ENCODE assay signal across 16 cellular contexts in the genomic region with DNA sequence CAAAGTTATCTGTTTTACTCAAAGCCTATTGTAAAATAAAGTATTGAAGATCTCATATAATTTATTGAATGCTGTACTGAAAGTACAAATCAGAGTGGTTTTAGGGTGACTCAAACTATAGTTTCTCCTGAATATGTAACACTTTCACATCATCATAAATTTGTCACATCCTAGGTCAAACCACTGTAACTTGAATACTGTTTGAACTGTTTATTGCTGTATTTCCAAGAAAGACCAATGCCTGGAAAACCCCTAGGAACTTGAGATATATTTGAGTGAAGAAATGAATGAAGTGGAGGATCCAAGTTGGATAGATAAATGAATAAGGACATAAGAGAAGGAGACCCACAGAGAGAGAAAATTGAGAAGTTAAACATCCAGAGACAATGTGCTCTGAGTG.
DNase-seq lines count a peak whose midpoint lies in the region; ATAC-seq, FAIRE-seq and TF ChIP-seq lines count a peak whose summit lies in the region.
"Had no signal": no experiment of that assay in that cellular context is flagged by ENCODE, and none has a peak within 500 bp of the region (broad histone marks: within the 10 kb centered on the region; RNA-seq: fewer than 3 reads in every experiment).

No MANE protein-coding gene starts in this region.

- intact Hi-C loops in K562 (cut with micrococcal nuclease): no loop called here

- H3K9me1 ChIP-seq in K562 (ENCODE audit: control insufficient read depth, insufficient read depth, low read length): no peaks in the 10 kb centered on the region

- POLR2A ChIA-PET in K562 (lab: Yijun Ruan, JAX): no interaction called here

- H3K9me3 Mint-ChIP-seq in activated naive CD4-positive, alpha-beta T cell treated with anti-CD3 and anti-CD28 coated beads, Interleukin-2, amount 50 U/mL, for 72 hours: peaks cover 12% of the 10 kb centered on the region in 2 donors
- no peaks in the 10 kb centered on the region for H3K9me3 Mint-ChIP-seq in activated naive CD4-positive, alpha-beta T cell treated with anti-CD3 and anti-CD28 coated beads, Interleukin-2, amount 10 ng/mL, durations not matched to agents 7 days and 5 days
- H3K9me3 Mint-ChIP-seq: CD4-positive, alpha-beta T cell had no signal

- peaks cover 0 to 3% of the 10 kb centered on the region in 2 donors for H3K36me3 Mint-ChIP-seq in activated naive CD4-positive, alpha-beta T cell treated with anti-CD3 and anti-CD28 coated beads, Interleukin-2, amount 50 U/mL, for 72 hours
- H3K36me3 Mint-ChIP-seq in activated naive CD4-positive, alpha-beta T cell treated with anti-CD3 and anti-CD28 coated beads, Interleukin-2, amount 10 ng/mL, durations not matched to agents 7 days and 5 days: no peaks in the 10 kb centered on the region

- H3K36me3 ChIP-seq in K562 (ENCODE audit: control insufficient read depth, insufficient read depth, low read length): no peaks in the 10 kb centered on the region

- no peaks in the 10 kb centered on the region for H3K79me2 ChIP-seq in K562 (ENCODE audit: control insufficient read depth, insufficient read depth, low read length)

- no peak for TF ChIP-seq RAD21 in K562 (CRISPR knock-in tag; conservative IDR thresholded peaks at IDR 0.05 in 1 of 2, IDR thresholded peaks at IDR 0.05 in 1 of 2)

- peaks cover 4% of the 10 kb centered on the region for H3K4me1 Mint-ChIP-seq in activated naive CD4-positive, alpha-beta T cell treated with anti-CD3 and anti-CD28 coated beads, Interleukin-2, amount 10 ng/mL, durations not matched to agents 7 days and 5 days

- H2AFZ ChIP-seq in K562 (ENCODE audit: low read depth, low read length): no peak overlapping the region

- no peaks in the 10 kb centered on the region for H3K27me3 ChIP-seq in K562 (ENCODE audit: control insufficient read depth in 2 of 2, insufficient read depth in 2 of 2, low read length in 2 of 2)

- H3K4me2 ChIP-seq in K562 (ENCODE audit: insufficient read depth, low read length): no peak overlapping the region

- TF ChIP-seq EP300 in K562 (IDR thresholded peaks at IDR 0.05; ENCODE audit: low read length): no peak

- H4K20me1 ChIP-seq in K562 (replicated peaks; ENCODE audit: control insufficient read depth, insufficient read depth, low read length): no peaks in the 10 kb centered on the region

- no peak overlapping the region for H3K9ac ChIP-seq in K562 (ENCODE audit: insufficient read depth in 1 of 2, low read depth in 2 of 2, low read length in 2 of 2)

- no peak overlapping the region for H3K4me3 ChIP-seq in K562

- no TSS peak for BruUV-seq in K562 (replicated peaks; lab: Mats Ljungman, UMichigan)

- peak; percentile 65 for FAIRE-seq in K562 (lab: Jason Lieb, UNC)
- FAIRE-seq: A204.1, GM12891 had no signal

- H3K27ac ChIP-seq in K562 (ENCODE audit: extremely low read depth, low read depth, low read length): no peak overlapping the region

- no peak overlapping the region for H3K27ac Mint-ChIP-seq in activated naive CD4-positive, alpha-beta T cell treated with anti-CD3 and anti-CD28 coated beads, Interleukin-2, amount 50 U/mL, for 72 hours
- no peak overlapping the region for H3K27ac Mint-ChIP-seq in activated naive CD4-positive, alpha-beta T cell treated with anti-CD3 and anti-CD28 coated beads, Interleukin-2, amount 10 ng/mL, durations not matched to agents 7 days and 5 days
- H3K27ac Mint-ChIP-seq: B cell; CD4-positive, alpha-beta T cell had no signal

- no peak for DNase-seq in activated naive CD4-positive, alpha-beta T cell treated with anti-CD3 and anti-CD28 coated beads, Interleukin-2, amount 50 U/mL, for 72 hours (ENCODE audit: low spot score in 2 of 2)
- DNase-seq in activated naive CD4-positive, alpha-beta T cell treated with anti-CD3 and anti-CD28 coated beads, Interleukin-2, amount 10 ng/mL, durations not matched to agents 7 days and 5 days: no peak
- DNase-seq in K562 (ENCODE audit: extremely low read depth in 1 of 4, low spot score in 3 of 4) (no peak), cerebellar nuclear complex (lab: John Stamatoyannopoulos, UW) (no peak)
- DNase-seq: C1 segment of cervical spinal cord; Calu3; CD4-positive, alpha-beta T cell; DMS 273 treated with DMSO at 0.1 percent for 48 hours; IMR-90 had no signal

- H3K9me3 ChIP-seq in K562 (replicated peaks; ENCODE audit: control insufficient read depth, insufficient read depth, low read depth, low read length): no peaks in the 10 kb centered on the region

- ATAC-seq in activated naive CD4-positive, alpha-beta T cell treated with anti-CD3 and anti-CD28 coated beads, Interleukin-2, amount 50 U/mL, for 72 hours: peak; percentile 29 to 88
- ATAC-seq in GM18867 (IDR thresholded peaks at IDR 0.05; ENCODE audit: unreplicated experiment) (peak; percentile 34), HG03432 (IDR thresholded peaks at IDR 0.05; ENCODE audit: unreplicated experiment) (peak; percentile 28), K562 (no peak), SK-N-SH treated with all-trans-retinoic acid at 6 μM for 48 hours (no peak)
- ATAC-seq: HCT116 had no signal

- no peaks in the 10 kb centered on the region for H3K27me3 Mint-ChIP-seq in activated naive CD4-positive, alpha-beta T cell treated with anti-CD3 and anti-CD28 coated beads, Interleukin-2, amount 10 ng/mL, durations not matched to agents 7 days and 5 days
- H3K27me3 Mint-ChIP-seq: B cell; CD4-positive, alpha-beta T cell had no signal

- TF ChIP-seq CTCF in K562 (IDR thresholded peaks at IDR 0.05 in 2 of 3, conservative IDR thresholded peaks at IDR 0.05 in 1 of 3; ENCODE audit: insufficient read depth in 2 of 3, low read depth in 1 of 3, low read length in 3 of 3): no peak

- TF ChIP-seq POLR2A in K562 (conservative IDR thresholded peaks at IDR 0.05): no peak

- CTCF ChIA-PET in activated naive CD4-positive, alpha-beta T cell treated with anti-CD3 and anti-CD28 coated beads, Interleukin-2, amount 10 ng/mL, durations not matched to agents 7 days and 5 days (lab: Charles Lee): no interaction called here
- CTCF ChIA-PET in K562 (lab: Yijun Ruan, JAX; ENCODE audit: low intra/inter-chr PET ratio): no interaction called here

- in situ Hi-C loops in K562 (cut with MboI): no loop called here

- H3K4me3 Mint-ChIP-seq in activated naive CD4-positive, alpha-beta T cell treated with anti-CD3 and anti-CD28 coated beads, Interleukin-2, amount 10 ng/mL, durations not matched to agents 7 days and 5 days: no peak overlapping the region
- H3K4me3 Mint-ChIP-seq: B cell; CD4-positive, alpha-beta T cell had no signal

- no peaks in the 10 kb centered on the region for H3K4me1 ChIP-seq in K562 (replicated peaks in 1 of 2; ENCODE audit: control insufficient read depth in 2 of 2, insufficient read depth in 2 of 2, low read length in 2 of 2)

TF ChIP-seq in K562, 482 proteins besides CTCF, POLR2A, EP300 and RAD21:
- TF ChIP-seq SUPT5H (IDR thresholded peaks at IDR 0.05): no peak
- TF ChIP-seq ETV5 (CRISPR knock-in tag; IDR thresholded peaks at IDR 0.05; ENCODE audit: low read depth): no peak

TF ChIP-seq in SK-N-SH treated with all-trans-retinoic acid at 6 μM for 48 hours, 23 proteins besides CTCF, POLR2A, EP300 and RAD21 (continues in another document):
- no peak for TF ChIP-seq PPARA (CRISPR knock-in tag; IDR thresholded peaks at IDR 0.05; ENCODE audit: borderline replicate concordance)
- TF ChIP-seq OSR1 (CRISPR knock-in tag; IDR thresholded peaks at IDR 0.05): no peak
- TF ChIP-seq ZC3H10 (CRISPR knock-in tag; IDR thresholded peaks at IDR 0.05): no peak
- no peak for TF ChIP-seq ZFP3 (CRISPR knock-in tag; IDR thresholded peaks at IDR 0.05)
- no peak for TF ChIP-seq RARB (CRISPR knock-in tag; IDR thresholded peaks at IDR 0.05)
- TF ChIP-seq, protein P1, sequence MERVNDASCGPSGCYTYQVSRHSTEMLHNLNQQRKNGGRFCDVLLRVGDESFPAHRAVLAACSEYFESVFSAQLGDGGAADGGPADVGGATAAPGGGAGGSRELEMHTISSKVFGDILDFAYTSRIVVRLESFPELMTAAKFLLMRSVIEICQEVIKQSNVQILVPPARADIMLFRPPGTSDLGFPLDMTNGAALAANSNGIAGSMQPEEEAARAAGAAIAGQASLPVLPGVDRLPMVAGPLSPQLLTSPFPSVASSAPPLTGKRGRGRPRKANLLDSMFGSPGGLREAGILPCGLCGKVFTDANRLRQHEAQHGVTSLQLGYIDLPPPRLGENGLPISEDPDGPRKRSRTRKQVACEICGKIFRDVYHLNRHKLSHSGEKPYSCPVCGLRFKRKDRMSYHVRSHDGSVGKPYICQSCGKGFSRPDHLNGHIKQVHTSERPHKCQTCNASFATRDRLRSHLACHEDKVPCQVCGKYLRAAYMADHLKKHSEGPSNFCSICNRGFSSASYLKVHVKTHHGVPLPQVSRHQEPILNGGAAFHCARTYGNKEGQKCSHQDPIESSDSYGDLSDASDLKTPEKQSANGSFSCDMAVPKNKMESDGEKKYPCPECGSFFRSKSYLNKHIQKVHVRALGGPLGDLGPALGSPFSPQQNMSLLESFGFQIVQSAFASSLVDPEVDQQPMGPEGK (CRISPR knock-in tag; IDR thresholded peaks at IDR 0.05; ENCODE audit: borderline replicate concordance): no peak
- TF ChIP-seq ZNF70 (CRISPR knock-in tag; IDR thresholded peaks at IDR 0.05): no peak
- no peak for TF ChIP-seq CREB5 (CRISPR knock-in tag; IDR thresholded peaks at IDR 0.05; ENCODE audit: low read depth)
- no peak for TF ChIP-seq SNAI2 (CRISPR knock-in tag; IDR thresholded peaks at IDR 0.05)
- no peak for TF ChIP-seq TCF4 (CRISPR knock-in tag; IDR thresholded peaks at IDR 0.05; ENCODE audit: borderline replicate concordance)
- no peak for TF ChIP-seq ZNF565 (CRISPR knock-in tag; conservative IDR thresholded peaks at IDR 0.05; ENCODE audit: low read depth)
- TF ChIP-seq ISL1 (CRISPR knock-in tag; IDR thresholded peaks at IDR 0.05): no peak
- TF ChIP-seq ZNF8 (CRISPR knock-in tag; IDR thresholded peaks at IDR 0.05): no peak

Comparison
In these comparisons a context has a peak if more than half of its experiments do, and no peak if none do; other contexts are left out.
1. ATAC-seq: peak in activated naive CD4-positive, alpha-beta T cell treated with anti-CD3 and anti-CD28 coated beads, Interleukin-2, amount 50 U/mL, for 72 hours (2 of 2), GM18867 (single experiment) and HG03432 (single experiment); none in K562 (single experiment) and SK-N-SH treated with all-trans-retinoic acid at 6 μM for 48 hours (single experiment).